Comparison of ENCODE assay signal across 8 cellular contexts in the genomic region with DNA sequence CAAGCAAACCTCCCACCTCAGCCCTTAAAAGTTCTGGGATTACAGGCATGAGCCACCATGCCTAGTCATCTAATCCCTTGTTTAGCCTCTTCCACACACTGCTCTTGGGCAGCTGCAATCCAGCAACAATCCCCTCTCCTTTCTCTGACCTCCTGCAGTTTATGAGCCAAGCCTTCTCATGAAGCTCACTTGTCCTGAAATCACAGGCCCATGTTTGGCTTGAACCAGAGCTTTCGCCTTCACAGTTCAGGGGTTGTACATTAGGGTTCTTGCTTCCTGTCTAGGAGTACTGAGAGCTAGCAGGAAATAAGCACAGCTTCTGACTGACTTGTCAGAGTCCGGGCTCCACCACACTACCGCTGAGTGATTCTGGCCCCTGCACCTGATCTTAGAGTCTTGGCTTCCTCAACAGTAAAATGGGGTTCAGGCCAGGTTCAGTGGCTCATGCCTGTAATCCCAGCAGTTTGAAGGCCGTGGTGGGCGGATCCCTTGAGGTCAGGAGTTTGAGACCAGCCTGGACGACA. TPM values are rescaled to one million over a fixed set of nuclear protein-coding genes. Genes with fewer than 3 reads are reported as not detected.
A peak's percentile ranks its signal among the peaks of the same experiment; 100 is the strongest.
DNase-seq lines count a peak whose midpoint lies in the region; ATAC-seq, FAIRE-seq and TF ChIP-seq lines count a peak whose summit lies in the region.

No MANE protein-coding gene starts in this region.

- H3K79me2 ChIP-seq in GM23338 (replicated peaks; ENCODE audit: insufficient read depth) (no peaks in the 10 kb centered on the region), HepG2 (ENCODE audit: insufficient read depth, low read length) (no peaks in the 10 kb centered on the region)

- H3K4me2 ChIP-seq in GM23338: no peak overlapping the region
- peak overlapping the region; percentile 59 for H3K4me2 ChIP-seq in HepG2 (ENCODE audit: low read depth, low read length)

- TF ChIP-seq POLR2A in HepG2 (IDR thresholded peaks at IDR 0.05; ENCODE audit: insufficient read depth in 1 of 2, low read depth in 2 of 2, low read length in 2 of 2): no peak

- H3K4me1 ChIP-seq in GM23338 (ENCODE audit: insufficient read depth) (no peaks in the 10 kb centered on the region), HepG2 (ENCODE audit: insufficient read depth, low read length) (peaks cover 19% of the 10 kb centered on the region), heart right ventricle (no peaks in the 10 kb centered on the region)

- FAIRE-seq in HepG2 (lab: Jason Lieb, UNC): no peak

- H3K27me3 ChIP-seq in GM23338 (ENCODE audit: insufficient read depth) (no peaks in the 10 kb centered on the region), HepG2 (ENCODE audit: control insufficient read depth in 1 of 2, insufficient read depth in 2 of 2, low read length in 2 of 2) (peaks cover 0 to 1% of the 10 kb centered on the region in 2 experiments; a peak in 1 of 5 replicates), heart right ventricle (no peaks in the 10 kb centered on the region)

- H3K27ac ChIP-seq in GM23338 (ENCODE audit: low read depth) (no peak overlapping the region), HepG2 (ENCODE audit: extremely low read length, insufficient read depth, low read length) (no peak overlapping the region), heart right ventricle (peak overlapping the region in 1 of 10 donors; percentile 46)

- in situ Hi-C loops in HepG2 (cut with HindIII; ENCODE audit: extremely low pct_ligation_motif_present, low pct_unique_long_range_greater_than_20kb): no loop called here

- POLR2A ChIA-PET in HepG2 (lab: Yijun Ruan, JAX): interaction anchor here (0.6 kb wide), 1 partner anchor 837 kb away, joined by 4 read pairs; no protein-coding TSS in a partner anchor

- no peak overlapping the region for H3K9ac ChIP-seq in HepG2 (ENCODE audit: insufficient read depth, low read depth, low read length)

- no peak overlapping the region; the same call in 1 of the 2 replicates for H3K27ac Mint-ChIP-seq in GM23338

- CTCF ChIA-PET in HepG2 (lab: Yijun Ruan, JAX; ENCODE audit: low intra/inter-chr PET ratio, low total read pairs): no interaction called here

- no peaks in the 10 kb centered on the region for H4K20me1 ChIP-seq in GM23338 (replicated peaks; ENCODE audit: insufficient read depth)
- no peaks in the 10 kb centered on the region for H4K20me1 ChIP-seq in HepG2 (ENCODE audit: insufficient read depth, low read length)

- H3K36me3 ChIP-seq in GM23338 (ENCODE audit: insufficient read depth) (no peaks in the 10 kb centered on the region), HepG2 (replicated peaks in 1 of 2; ENCODE audit: control insufficient read depth in 1 of 2, insufficient read depth in 2 of 2, low read length in 2 of 2) (no peaks in the 10 kb centered on the region), heart right ventricle (no peaks in the 10 kb centered on the region)

- TF ChIP-seq EP300 in HepG2 (IDR thresholded peaks at IDR 0.05; ENCODE audit: low read depth in 2 of 2, low read length in 2 of 2): no peak
- no peak for TF ChIP-seq EP300 in HepG2 (CRISPR knock-in tag; IDR thresholded peaks at IDR 0.05; ENCODE audit: borderline replicate concordance)

- peaks cover 7% of the 10 kb centered on the region for H3K27me3 Mint-ChIP-seq in GM23338 (ENCODE audit: insufficient read depth, low read depth, poor library complexity)

- H3K4me3 ChIP-seq in GM23338: no peak overlapping the region
- H3K4me3 ChIP-seq in HepG2 (replicated peaks in 1 of 3; ENCODE audit: insufficient read depth in 1 of 3, low read depth in 2 of 3, low read length in 3 of 3): no peak overlapping the region
- no peak overlapping the region for H3K4me3 ChIP-seq in heart right ventricle

- TF ChIP-seq RAD21 in HepG2 (CRISPR knock-in tag; IDR thresholded peaks at IDR 0.05): no peak

- H3K36me3 Mint-ChIP-seq in GM23338 (ENCODE audit: low read depth): no peaks in the 10 kb centered on the region

- H3K9me2 ChIP-seq in GM23338 (ENCODE audit: insufficient read depth): no peaks in the 10 kb centered on the region

- no peaks in the 10 kb centered on the region; the same call in 2 of the 3 replicates for H3K9me3 Mint-ChIP-seq in GM23338

- BruUV-seq in HepG2 (replicated peaks; lab: Mats Ljungman, UMichigan): no TSS peak

- DNase-seq in GM23338 (ENCODE audit: low spot score) (no peak), RPMI8226 (peak; percentile 11), HepG2 (ENCODE audit: low spot score) (no peak), NCI-H2171 treated with DMSO at 0.1 percent for 48 hours (lab: John Stamatoyannopoulos, UW) (no peak), HT-29 (ENCODE audit: low spot score) (no peak), heart right ventricle (no peak)
- no peak for DNase-seq in NK-92 treated with Interleukin-12 subunit alpha and Interleukin-12 subunit beta, amount 100 ng/mL, for 24 hours (lab: John Stamatoyannopoulos, UW)

- ATAC-seq in GM18502 (IDR thresholded peaks at IDR 0.05; ENCODE audit: poor library complexity, unreplicated experiment): peak; percentile 86
- ATAC-seq in GM23338: no peak
- ATAC-seq in HepG2: peak; percentile 70
- no peak for ATAC-seq in heart right ventricle

- H3K4me3 Mint-ChIP-seq in GM23338: no peak overlapping the region; the same call in 2 of the 3 replicates

- 37% methylated on average over 6 of the region's 6 CpGs for WGBS in HepG2 (ENCODE audit: low lambda C conversion rate)
- 82 to 84% methylated on average over 6 of the region's 6 CpGs for WGBS in heart right ventricle, 2 donors

- TF ChIP-seq CTCF in GM23338 (conservative IDR thresholded peaks at IDR 0.05; ENCODE audit: low read depth in 2 of 2) (no peak), HepG2 (CRISPR knock-in tag; IDR thresholded peaks at IDR 0.05) (no peak), heart right ventricle (IDR thresholded peaks at IDR 0.05) (no peak)

- intact Hi-C loops in HepG2 (cut with micrococcal nuclease; ENCODE audit: unreplicated experiment) (no loop called here), heart right ventricle (cut with DNase I) (no loop called here)

- H3K9me3 ChIP-seq in HepG2 (ENCODE audit: low read length) (no peaks in the 10 kb centered on the region), heart right ventricle (no peaks in the 10 kb centered on the region)

- peak overlapping the region; percentile 52; the same call in 1 of the 2 replicates for H2AFZ ChIP-seq in GM23338
- peak overlapping the region; percentile 90 for H2AFZ ChIP-seq in HepG2 (ENCODE audit: low read length)

- no peaks in the 10 kb centered on the region; the same call in 2 of the 3 replicates for H3K4me1 Mint-ChIP-seq in GM23338

- 0 out of 2 replicates have a peak, but pooled peaks cover 3% of the 10 kb centered on the region for H3F3A ChIP-seq in GM23338 (replicated peaks; ENCODE audit: low read depth)

RNA-seq across cellular contexts. Expression of a gene that starts 16.3 kb away (rescaled TPM):
- 118 and 121 TPM in 2 replicates for total RNA-seq in GM23338 (2014; rRNA removed; shearing (Covaris generic))
- polyA plus RNA-seq in GM23338 (2016; fragmentation: Nextera tagmentation; extraction: Ambion mirVana): 77.1 and 77.5 TPM in 2 replicates
- total RNA-seq in HepG2 (2016; rRNA removed; fragmentation: Illumina TruSeq; extraction: Trizol): 46.9 and 50.7 TPM in 2 replicates
- 8.5 and 10.0 TPM in 2 replicates for total RNA-seq in HepG2 (2016; cell fraction: cytosol; rRNA removed; fragmentation: Illumina TruSeq; extraction: Trizol; ENCODE audit: low read depth)
- total RNA-seq in HepG2 (2016; cell fraction: insoluble cytoplasmic fraction; rRNA removed; fragmentation: Illumina TruSeq; extraction: Trizol): 48.8 and 50.6 TPM in 2 replicates
- total RNA-seq in HepG2 (2016; cell fraction: membrane; rRNA removed; fragmentation: Illumina TruSeq; extraction: Trizol): 17.1 and 19.7 TPM in 2 replicates
- 28.7 and 36.3 TPM in 2 replicates for total RNA-seq in HepG2 (2016; cell fraction: nucleus; rRNA removed; fragmentation: Illumina TruSeq; extraction: Trizol)
- polyA plus RNA-seq in HepG2 (2011; rRNA removed): 72.2 and 73.5 TPM in 2 replicates
- polyA plus RNA-seq in HepG2 (2011; cell fraction: cytosol; rRNA removed): 72.3 and 85.9 TPM in 2 replicates
- 55.6 and 60.0 TPM in 2 replicates for polyA plus RNA-seq in HepG2 (2011; cell fraction: nucleus; rRNA removed)
- 42.4 and 45.1 TPM in 2 replicates for polyA plus RNA-seq in HepG2 (2012)
- polyA plus RNA-seq in HepG2 (2016; cell fraction: cytosol; fragmentation: Illumina TruSeq; extraction: Trizol; ENCODE audit: low read depth): 13.8 and 14.3 TPM in 2 replicates
- 78.5 and 84.9 TPM in 2 replicates for polyA plus RNA-seq in HepG2 (2016; cell fraction: insoluble cytoplasmic fraction; fragmentation: Illumina TruSeq; extraction: Trizol; ENCODE audit: low read depth)
- 24.1 and 26.2 TPM in 2 replicates for polyA plus RNA-seq in HepG2 (2016; cell fraction: membrane; fragmentation: Illumina TruSeq; extraction: Trizol; ENCODE audit: low read depth)
- 72.4 and 76.9 TPM in 2 replicates for polyA plus RNA-seq in HepG2 (2016; cell fraction: nucleus; fragmentation: Illumina TruSeq; extraction: Trizol; ENCODE audit: insufficient read depth, low read depth)
- 142 and 176 TPM in 2 replicates for polyA minus RNA-seq in HepG2 (2011; rRNA and poly(A)+ RNA removed; ENCODE audit: low replicate concordance)
- 44.2 and 52.7 TPM in 2 replicates for polyA minus RNA-seq in HepG2 (2011; cell fraction: cytosol; rRNA and poly(A)+ RNA removed)
- 29.7 and 30.6 TPM in 2 replicates for polyA minus RNA-seq in HepG2 (2011; cell fraction: nucleus; rRNA and poly(A)+ RNA removed)
- 29.1 and 33.0 TPM in 2 replicates for total RNA-seq in HT-29 (2014; rRNA removed; shearing (Covaris generic))
- total RNA-seq in heart right ventricle: 10 to 100 TPM; 34.2 to 41.6 (median 39.2) TPM
- polyA plus RNA-seq in heart right ventricle: 10 to 100 TPM; 32.3 to 48.2 TPM

RNA-seq across cellular contexts. Expression of a gene that starts 26.4 kb away (rescaled TPM):
- total RNA-seq in GM23338 (2014; rRNA removed; shearing (Covaris generic)): 66.1 and 66.3 TPM in 2 replicates
- polyA plus RNA-seq in GM23338 (2016; fragmentation: Nextera tagmentation; extraction: Ambion mirVana) (49.8 and 51.0 TPM in 2 replicates), HepG2 (2011; rRNA removed) (54.5 and 60.6 TPM in 2 replicates), heart right ventricle (10 to 100 TPM; 38.3 to 51.6 TPM)
- total RNA-seq in HepG2 (2016; rRNA removed; fragmentation: Illumina TruSeq; extraction: Trizol) (54.3 and 60.7 TPM in 2 replicates), heart right ventricle (100 to 1,000 TPM in 3 of 10 donors, 10 to 100 TPM in 7; 82.8 to 159 (median 90.7) TPM)
- 21.0 and 27.1 TPM in 2 replicates for total RNA-seq in HepG2 (2016; cell fraction: cytosol; rRNA removed; fragmentation: Illumina TruSeq; extraction: Trizol; ENCODE audit: low read depth)
- 53.0 and 55.0 TPM in 2 replicates for total RNA-seq in HepG2 (2016; cell fraction: insoluble cytoplasmic fraction; rRNA removed; fragmentation: Illumina TruSeq; extraction: Trizol)
- 55.4 and 58.7 TPM in 2 replicates for total RNA-seq in HepG2 (2016; cell fraction: membrane; rRNA removed; fragmentation: Illumina TruSeq; extraction: Trizol)
- 31.5 and 32.6 TPM in 2 replicates for total RNA-seq in HepG2 (2016; cell fraction: nucleus; rRNA removed; fragmentation: Illumina TruSeq; extraction: Trizol)
- 66.4 and 77.9 TPM in 2 replicates for polyA plus RNA-seq in HepG2 (2011; cell fraction: cytosol; rRNA removed)
- polyA plus RNA-seq in HepG2 (2011; cell fraction: nucleus; rRNA removed): 62.5 and 67.8 TPM in 2 replicates
- polyA plus RNA-seq in HepG2 (2012): 42.3 and 50.0 TPM in 2 replicates
- polyA plus RNA-seq in HepG2 (2016; cell fraction: cytosol; fragmentation: Illumina TruSeq; extraction: Trizol; ENCODE audit: low read depth): 27.5 and 28.8 TPM in 2 replicates
- 48.1 and 64.0 TPM in 2 replicates for polyA plus RNA-seq in HepG2 (2016; cell fraction: insoluble cytoplasmic fraction; fragmentation: Illumina TruSeq; extraction: Trizol; ENCODE audit: low read depth)
- 49.0 and 54.8 TPM in 2 replicates for polyA plus RNA-seq in HepG2 (2016; cell fraction: membrane; fragmentation: Illumina TruSeq; extraction: Trizol; ENCODE audit: low read depth)
- 64.4 and 67.0 TPM in 2 replicates for polyA plus RNA-seq in HepG2 (2016; cell fraction: nucleus; fragmentation: Illumina TruSeq; extraction: Trizol; ENCODE audit: insufficient read depth, low read depth)
- 124 and 166 TPM in 2 replicates for polyA minus RNA-seq in HepG2 (2011; rRNA and poly(A)+ RNA removed; ENCODE audit: low replicate concordance)
- polyA minus RNA-seq in HepG2 (2011; cell fraction: cytosol; rRNA and poly(A)+ RNA removed): 35.9 and 59.2 TPM in 2 replicates
- 14.0 and 19.0 TPM in 2 replicates for polyA minus RNA-seq in HepG2 (2011; cell fraction: nucleus; rRNA and poly(A)+ RNA removed)
- total RNA-seq in HT-29 (2014; rRNA removed; shearing (Covaris generic)): 49.7 and 55.6 TPM in 2 replicates

RNA-seq across cellular contexts. Expression of a gene that starts 28.5 kb away (rescaled TPM):
- total RNA-seq in GM23338 (2014; rRNA removed; shearing (Covaris generic)): 78.5 and 87.3 TPM in 2 replicates
- 61.8 and 63.7 TPM in 2 replicates for polyA plus RNA-seq in GM23338 (2016; fragmentation: Nextera tagmentation; extraction: Ambion mirVana)
- 3.5 and 4.7 TPM in 2 replicates for total RNA-seq in HepG2 (2016; rRNA removed; fragmentation: Illumina TruSeq; extraction: Trizol)
- 1.7 and 2.5 TPM in 2 replicates for total RNA-seq in HepG2 (2016; cell fraction: cytosol; rRNA removed; fragmentation: Illumina TruSeq; extraction: Trizol; ENCODE audit: low read depth)
- total RNA-seq in HepG2 (2016; cell fraction: insoluble cytoplasmic fraction; rRNA removed; fragmentation: Illumina TruSeq; extraction: Trizol): 2.9 and 3.4 TPM in 2 replicates
- 7.9 and 9.0 TPM in 2 replicates for total RNA-seq in HepG2 (2016; cell fraction: membrane; rRNA removed; fragmentation: Illumina TruSeq; extraction: Trizol)
- total RNA-seq in HepG2 (2016; cell fraction: nucleus; rRNA removed; fragmentation: Illumina TruSeq; extraction: Trizol): 2.9 and 4.4 TPM in 2 replicates
- polyA plus RNA-seq in HepG2 (2011; rRNA removed): 7.3 TPM in 2 replicates
- polyA plus RNA-seq in HepG2 (2011; cell fraction: cytosol; rRNA removed): 8.0 and 8.4 TPM in 2 replicates
- 11.3 and 13.9 TPM in 2 replicates for polyA plus RNA-seq in HepG2 (2011; cell fraction: nucleus; rRNA removed)
- polyA plus RNA-seq in HepG2 (2012): 9.8 and 13.0 TPM in 2 replicates
- polyA plus RNA-seq in HepG2 (2016; cell fraction: cytosol; fragmentation: Illumina TruSeq; extraction: Trizol; ENCODE audit: low read depth): 4.0 and 4.6 TPM in 2 replicates
- 9.3 and 13.6 TPM in 2 replicates for polyA plus RNA-seq in HepG2 (2016; cell fraction: insoluble cytoplasmic fraction; fragmentation: Illumina TruSeq; extraction: Trizol; ENCODE audit: low read depth)
- 14.0 and 18.6 TPM in 2 replicates for polyA plus RNA-seq in HepG2 (2016; cell fraction: membrane; fragmentation: Illumina TruSeq; extraction: Trizol; ENCODE audit: low read depth)
- polyA plus RNA-seq in HepG2 (2016; cell fraction: nucleus; fragmentation: Illumina TruSeq; extraction: Trizol; ENCODE audit: insufficient read depth, low read depth): 10.1 and 11.0 TPM in 2 replicates
- polyA minus RNA-seq in HepG2 (2011; rRNA and poly(A)+ RNA removed; ENCODE audit: low replicate concordance): 14.1 and 27.8 TPM in 2 replicates
- polyA minus RNA-seq in HepG2 (2011; cell fraction: cytosol; rRNA and poly(A)+ RNA removed): 12.3 and 12.7 TPM in 2 replicates
- polyA minus RNA-seq in HepG2 (2011; cell fraction: nucleus; rRNA and poly(A)+ RNA removed): 12.6 and 12.8 TPM in 2 replicates
- 9.5 and 13.0 TPM in 2 replicates for total RNA-seq in HT-29 (2014; rRNA removed; shearing (Covaris generic))
- 10 to 100 TPM; 13.2 to 19.4 (median 16.0) TPM for total RNA-seq in heart right ventricle
- polyA plus RNA-seq in heart right ventricle: 10 to 100 TPM in 1 of 2 donors, 1 to 10 TPM in 1; 8.7 to 13.2 TPM

RNA-seq across cellular contexts. Expression of a gene that starts 31.8 kb away (rescaled TPM):
- 31.3 and 34.2 TPM in 2 replicates for total RNA-seq in GM23338 (2014; rRNA removed; shearing (Covaris generic))
- polyA plus RNA-seq in GM23338 (2016; fragmentation: Nextera tagmentation; extraction: Ambion mirVana): 5.4 and 7.0 TPM in 2 replicates
- 7.6 and 12.6 TPM in 2 replicates for total RNA-seq in HepG2 (2016; rRNA removed; fragmentation: Illumina TruSeq; extraction: Trizol)
- 3.8 and 4.4 TPM in 2 replicates for total RNA-seq in HepG2 (2016; cell fraction: cytosol; rRNA removed; fragmentation: Illumina TruSeq; extraction: Trizol; ENCODE audit: low read depth)
- 6.5 and 14.0 TPM in 2 replicates for total RNA-seq in HepG2 (2016; cell fraction: insoluble cytoplasmic fraction; rRNA removed; fragmentation: Illumina TruSeq; extraction: Trizol)
- 8.0 and 9.3 TPM in 2 replicates for total RNA-seq in HepG2 (2016; cell fraction: membrane; rRNA removed; fragmentation: Illumina TruSeq; extraction: Trizol)
- 9.7 and 11.6 TPM in 2 replicates for total RNA-seq in HepG2 (2016; cell fraction: nucleus; rRNA removed; fragmentation: Illumina TruSeq; extraction: Trizol)
- 11.8 and 14.9 TPM in 2 replicates for polyA plus RNA-seq in HepG2 (2011; rRNA removed)
- polyA plus RNA-seq in HepG2 (2011; cell fraction: cytosol; rRNA removed): 17.3 and 17.4 TPM in 2 replicates
- 8.7 and 11.2 TPM in 2 replicates for polyA plus RNA-seq in HepG2 (2011; cell fraction: nucleus; rRNA removed)
- 3.6 and 6.3 TPM in 2 replicates for polyA plus RNA-seq in HepG2 (2012)
- polyA plus RNA-seq in HepG2 (2016; cell fraction: cytosol; fragmentation: Illumina TruSeq; extraction: Trizol; ENCODE audit: low read depth): 4.0 and 5.3 TPM in 2 replicates
- polyA plus RNA-seq in HepG2 (2016; cell fraction: insoluble cytoplasmic fraction; fragmentation: Illumina TruSeq; extraction: Trizol; ENCODE audit: low read depth): 8.0 and 9.0 TPM in 2 replicates
- polyA plus RNA-seq in HepG2 (2016; cell fraction: membrane; fragmentation: Illumina TruSeq; extraction: Trizol; ENCODE audit: low read depth): 7.0 and 7.5 TPM in 2 replicates
- 20.2 and 21.1 TPM in 2 replicates for polyA plus RNA-seq in HepG2 (2016; cell fraction: nucleus; fragmentation: Illumina TruSeq; extraction: Trizol; ENCODE audit: insufficient read depth, low read depth)
- 15.0 and 24.2 TPM in 2 replicates for polyA minus RNA-seq in HepG2 (2011; rRNA and poly(A)+ RNA removed; ENCODE audit: low replicate concordance)
- 5.9 and 8.7 TPM in 2 replicates for polyA minus RNA-seq in HepG2 (2011; cell fraction: cytosol; rRNA and poly(A)+ RNA removed)
- 5.2 and 7.8 TPM in 2 replicates for polyA minus RNA-seq in HepG2 (2011; cell fraction: nucleus; rRNA and poly(A)+ RNA removed)
- 15.2 and 17.6 TPM in 2 replicates for total RNA-seq in HT-29 (2014; rRNA removed; shearing (Covaris generic))
- total RNA-seq in heart right ventricle: 1 to 10 TPM; 1.1 to 5.6 (median 2.2) TPM
- 1 to 10 TPM; 5.4 to 5.5 TPM for polyA plus RNA-seq in heart right ventricle

Comparison
In these comparisons a context has a peak if more than half of its experiments do, and no peak if none do; other contexts are left out.
1. ATAC-seq: peak in GM18502 (single experiment) and HepG2 (single experiment); none in GM23338 (single experiment) and heart right ventricle (0 of 8).